In genomic region chr1:215507119-215507518, GRCh38 we compare ENCODE assay signal across 16 cellular contexts. TPM values are rescaled to one million over a fixed set of nuclear protein-coding genes. Genes with fewer than 3 reads are reported as not detected.
DNase-seq lines count a peak whose midpoint lies in the region; FAIRE-seq and TF ChIP-seq lines count a peak whose summit lies in the region.
"Had no signal": no experiment of that assay in that cellular context is flagged by ENCODE, and none has a peak within 500 bp of the region (broad histone marks: within the 10 kb centered on the region; RNA-seq: fewer than 3 reads in every experiment).

No MANE protein-coding gene starts in this region.

- FAIRE-seq in astrocyte (lab: Jason Lieb, UNC), result no peak
- FAIRE-seq: GM12892, GM18507, K562 had no signal

- H3K4me1 Mint-ChIP-seq in astrocyte (ENCODE audit: low read depth, unreplicated experiment), result no peaks in the 10 kb centered on the region
- no peaks in the 10 kb centered on the region for H3K4me1 Mint-ChIP-seq in activated naive CD4-positive, alpha-beta T cell treated with anti-CD3 and anti-CD28 coated beads for 36 hours (ENCODE audit: low read depth)
- H3K4me1 Mint-ChIP-seq: CD4-positive, alpha-beta memory T cell had no signal

- H3K36me3 Mint-ChIP-seq in astrocyte (ENCODE audit: low read depth, unreplicated experiment), result no peaks in the 10 kb centered on the region
- H3K36me3 Mint-ChIP-seq in activated naive CD4-positive, alpha-beta T cell treated with anti-CD3 and anti-CD28 coated beads for 36 hours (ENCODE audit: low read depth), result no peaks in the 10 kb centered on the region

- H4K20me1 ChIP-seq in astrocyte (ENCODE audit: insufficient read depth, low read length), result no peaks in the 10 kb centered on the region

- H3K4me3 Mint-ChIP-seq in astrocyte (ENCODE audit: unreplicated experiment), result no peak overlapping the region
- no peak overlapping the region for H3K4me3 Mint-ChIP-seq in activated naive CD4-positive, alpha-beta T cell treated with anti-CD3 and anti-CD28 coated beads for 36 hours
- H3K4me3 Mint-ChIP-seq: CD4-positive, alpha-beta memory T cell had no signal

- no peaks in the 10 kb centered on the region for H3K9me3 ChIP-seq in astrocyte (ENCODE audit: insufficient read depth, low read depth, low read length)
- H3K9me3 ChIP-seq in ovary, result no peaks in the 10 kb centered on the region

- TF ChIP-seq CTCF in AG10803 (conservative IDR thresholded peaks at IDR 0.05; ENCODE audit: low read length) (no peak), astrocyte (IDR thresholded peaks at IDR 0.05; ENCODE audit: insufficient read depth, low read depth, low read length) (no peak), ovary (IDR thresholded peaks at IDR 0.05) (no peak)

- WGBS in ovary, 3 donors, result 11 to 39% (median 23%) methylated on average over 1 of the region's 1 CpG

- H3K27ac Mint-ChIP-seq in astrocyte (ENCODE audit: unreplicated experiment), result no peak overlapping the region
- no peak overlapping the region for H3K27ac Mint-ChIP-seq in activated naive CD4-positive, alpha-beta T cell treated with anti-CD3 and anti-CD28 coated beads for 36 hours
- H3K27ac Mint-ChIP-seq: CD4-positive, alpha-beta memory T cell had no signal

- no peak for TF ChIP-seq POLR2A in ovary (IDR thresholded peaks at IDR 0.05)

- no peak for TF ChIP-seq EP300 in ovary (IDR thresholded peaks at IDR 0.05)

- H3K79me2 ChIP-seq in astrocyte (ENCODE audit: insufficient read depth, low read length), result no peaks in the 10 kb centered on the region

- DNase-seq in AG10803 (ENCODE audit: low read depth) (peak; percentile 23), M059J (ENCODE audit: low read depth) (peak; percentile 51), astrocyte (ENCODE audit: low read depth) (peak; percentile 80), iris pigment epithelial cell (ENCODE audit: low read depth) (peak; percentile 43), HUDEP-2 (lab: John Stamatoyannopoulos, UW; ENCODE audit: unreplicated experiment in 76 of 76) (no peak), ovary (no peak)
- DNase-seq in activated naive CD4-positive, alpha-beta T cell treated with anti-CD3 and anti-CD28 coated beads for 36 hours, result no peak
- DNase-seq: CD4-positive, alpha-beta memory T cell; NCI-H1417; NCI-H187; NCI-H2107; NCI-H2227 treated with DMSO at 0.1 percent for 48 hours; NCI-H524 had no signal

- intact Hi-C loops in activated naive CD4-positive, alpha-beta T cell treated with anti-CD3 and anti-CD28 coated beads for 36 hours (cut with micrococcal nuclease), result no loop called here
- intact Hi-C loops in ovary (cut with DNase I), result no loop called here

- H3K4me1 ChIP-seq in astrocyte (ENCODE audit: insufficient read depth, low read length) (no peaks in the 10 kb centered on the region), ovary (ENCODE audit: insufficient read depth) (no peaks in the 10 kb centered on the region)

- CTCF ChIA-PET in activated naive CD4-positive, alpha-beta T cell treated with anti-CD3 and anti-CD28 coated beads for 36 hours (lab: Charles Lee), result no interaction called here

- H3K27me3 ChIP-seq in astrocyte (ENCODE audit: insufficient read depth, low read length) (no peaks in the 10 kb centered on the region), ovary (no peaks in the 10 kb centered on the region)

- H3K27ac ChIP-seq in astrocyte (ENCODE audit: low read depth, low read length), result no peak overlapping the region
- no peak overlapping the region for H3K27ac ChIP-seq in ovary

- H3K4me2 ChIP-seq in astrocyte (ENCODE audit: low read length), result no peak overlapping the region

- no peak overlapping the region for H3K9ac ChIP-seq in astrocyte (ENCODE audit: low read length)

- no peaks in the 10 kb centered on the region for H3K36me3 ChIP-seq in astrocyte (ENCODE audit: insufficient read depth, low read length)
- H3K36me3 ChIP-seq in ovary, result no peaks in the 10 kb centered on the region

- H2AFZ ChIP-seq in astrocyte (ENCODE audit: low read depth, low read length), result no peak overlapping the region

- H3K4me3 ChIP-seq in AG10803 (ENCODE audit: low read length), result no peak overlapping the region
- no peak overlapping the region for H3K4me3 ChIP-seq in astrocyte (ENCODE audit: insufficient read depth, low read depth, low read length)
- no peak overlapping the region for H3K4me3 ChIP-seq in ovary
- H3K4me3 ChIP-seq: K562 had no signal

- H3K9me3 Mint-ChIP-seq in astrocyte (ENCODE audit: unreplicated experiment), result peaks cover 8% of the 10 kb centered on the region
- peaks cover 15% of the 10 kb centered on the region for H3K9me3 Mint-ChIP-seq in activated naive CD4-positive, alpha-beta T cell treated with anti-CD3 and anti-CD28 coated beads for 36 hours

- no peaks in the 10 kb centered on the region for H3K27me3 Mint-ChIP-seq in astrocyte (ENCODE audit: low read depth, unreplicated experiment)
- H3K27me3 Mint-ChIP-seq in activated naive CD4-positive, alpha-beta T cell treated with anti-CD3 and anti-CD28 coated beads for 36 hours (ENCODE audit: low read depth), result peaks cover 17% of the 10 kb centered on the region

RNA-seq across cellular contexts. Expression of gene KCTD3, which starts 60.0 kb away (rescaled TPM):
- 15.6 and 22.6 TPM in 2 replicates for total RNA-seq in M059J (2014; rRNA removed; shearing (Covaris generic))
- total RNA-seq in astrocyte, result 24.2 and 25.2 TPM in 2 replicates
- total RNA-seq in activated naive CD4-positive, alpha-beta T cell treated with anti-CD3 and anti-CD28 coated beads for 36 hours, result 1 to 10 TPM; 3.2 to 3.5 TPM
- 10 to 100 TPM; 28.3 to 39.1 (median 30.7) TPM for total RNA-seq in ovary
- 10 to 100 TPM; 23.8 to 26.8 TPM for polyA plus RNA-seq in ovary

Comparison
In these comparisons a context has a peak if more than half of its experiments do, and no peak if none do; other contexts are left out.
1. DNase-seq: peak in AG10803 (single experiment), M059J (single experiment), astrocyte (single experiment) and iris pigment epithelial cell (single experiment); none in HUDEP-2 (0 of 76), activated naive CD4-positive, alpha-beta T cell treated with anti-CD3 and anti-CD28 coated beads for 36 hours (single experiment) and ovary (0 of 5).